36 cellular contexts compared by ENCODE assay signal in the genomic region with DNA sequence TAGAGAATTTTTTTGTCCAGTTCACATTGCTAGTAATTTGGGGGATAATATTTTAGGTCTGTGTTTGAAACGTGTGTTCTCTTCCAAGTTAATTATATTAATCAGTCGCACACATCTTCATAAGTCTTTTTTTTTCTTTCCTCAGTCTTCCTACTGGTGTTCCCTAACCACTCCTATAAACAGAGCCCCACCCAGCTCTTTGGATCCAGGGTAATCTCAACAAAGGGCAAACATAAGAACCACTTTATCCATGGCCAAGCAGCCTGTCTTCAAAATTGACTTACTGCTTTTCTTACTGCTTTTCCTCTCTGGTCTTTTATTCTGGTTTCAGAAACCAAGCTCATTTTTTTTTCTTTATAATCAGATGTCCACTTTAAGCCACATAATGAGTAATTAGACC.
"Had no signal": no experiment of that assay in that cellular context is flagged by ENCODE, and none has a peak within 500 bp of the region (broad histone marks: within the 10 kb centered on the region; RNA-seq: fewer than 3 reads in every experiment).

No MANE protein-coding gene starts in this region.

- H3K4me3 ChIP-seq: ascending aorta, cardiac muscle cell had no signal

- H3K36me3 ChIP-seq: ascending aorta, cardiac muscle cell, WERI-Rb-1 had no signal

- H3K9me3 Mint-ChIP-seq: activated CD4-positive, alpha-beta memory T cell treated with anti-CD3 and anti-CD28 coated beads, Interleukin-2, amount 10 ng/mL, durations not matched to agents 7 days and 5 days; activated naive CD8-positive, alpha-beta T cell treated with anti-CD3 and anti-CD28 coated beads, Interleukin-2, amount 10 ng/mL, durations not matched to agents 7 days and 5 days; activated T-cell treated with anti-CD3 and anti-CD28 coated beads, Interleukin-2, amount 50 U/mL, for 72 hours had no signal

- H3K9ac ChIP-seq: KMS-11 had no signal

- H3K27me3 ChIP-seq: ascending aorta, cardiac muscle cell had no signal

- H3K4me1 ChIP-seq: ascending aorta had no signal

- H3K4me3 Mint-ChIP-seq: activated CD4-positive, alpha-beta memory T cell treated with anti-CD3 and anti-CD28 coated beads, Interleukin-2, amount 10 ng/mL, durations not matched to agents 7 days and 5 days; activated CD8-positive, alpha-beta memory T cell treated with anti-CD3 and anti-CD28 coated beads, Interleukin-2, amount 10 ng/mL, durations not matched to agents 7 days and 5 days; activated naive CD8-positive, alpha-beta T cell treated with anti-CD3 and anti-CD28 coated beads, Interleukin-2, amount 10 ng/mL, durations not matched to agents 7 days and 5 days; activated T-cell treated with anti-CD3 and anti-CD28 coated beads, Interleukin-2, amount 50 U/mL, for 72 hours; activated T-helper 17 cell treated with anti-CD3 and anti-CD28 coated beads, Interleukin-2, amount 50 U/mL, for 72 hours had no signal

- H3K4me2 ChIP-seq: KMS-11 had no signal

- H3K27ac Mint-ChIP-seq: activated CD4-positive, alpha-beta memory T cell treated with anti-CD3 and anti-CD28 coated beads, Interleukin-2, amount 10 ng/mL, durations not matched to agents 7 days and 5 days; activated CD8-positive, alpha-beta memory T cell treated with anti-CD3 and anti-CD28 coated beads, Interleukin-2, amount 10 ng/mL, durations not matched to agents 7 days and 5 days; activated naive CD8-positive, alpha-beta T cell treated with anti-CD3 and anti-CD28 coated beads, Interleukin-2, amount 10 ng/mL, durations not matched to agents 7 days and 5 days; activated T-cell treated with anti-CD3 and anti-CD28 coated beads, Interleukin-2, amount 50 U/mL, for 72 hours had no signal

- H3K9me3 ChIP-seq: ascending aorta had no signal

- H3K27me3 Mint-ChIP-seq: activated CD8-positive, alpha-beta memory T cell treated with anti-CD3 and anti-CD28 coated beads, Interleukin-2, amount 10 ng/mL, durations not matched to agents 7 days and 5 days had no signal

- H3K4me1 Mint-ChIP-seq: activated naive CD8-positive, alpha-beta T cell treated with anti-CD3 and anti-CD28 coated beads, Interleukin-2, amount 10 ng/mL, durations not matched to agents 7 days and 5 days; activated T-helper 17 cell treated with anti-CD3 and anti-CD28 coated beads, Interleukin-2, amount 50 U/mL, for 72 hours had no signal

- H3K36me3 Mint-ChIP-seq: activated naive CD8-positive, alpha-beta T cell treated with anti-CD3 and anti-CD28 coated beads, Interleukin-2, amount 10 ng/mL, durations not matched to agents 7 days and 5 days had no signal

- H3K27ac ChIP-seq: ascending aorta, cardiac muscle cell, KMS-11, RWPE1, WERI-Rb-1 had no signal

- ATAC-seq: activated CD8-positive, alpha-beta memory T cell treated with anti-CD3 and anti-CD28 coated beads, Interleukin-2, amount 10 ng/mL, durations not matched to agents 7 days and 5 days; activated T-cell treated with anti-CD3 and anti-CD28 coated beads, Interleukin-2, amount 50 U/mL, for 72 hours; activated T-helper 17 cell treated with anti-CD3 and anti-CD28 coated beads, Interleukin-2, amount 50 U/mL, for 72 hours; PC-3; Right ventricle myocardium inferior; SK-N-SH treated with all-trans-retinoic acid at 6 μM for 48 hours had no signal

- DNase-seq: activated CD4-positive, alpha-beta memory T cell treated with anti-CD3 and anti-CD28 coated beads, Interleukin-2, amount 10 ng/mL, durations not matched to agents 7 days and 5 days; activated CD4-positive, alpha-beta T cell treated with anti-CD3 and anti-CD28 coated beads for 1 hour; activated CD4-positive, alpha-beta T cell treated with anti-CD3 and anti-CD28 coated beads for 48 hours; activated CD4-positive, CD25-positive, alpha-beta regulatory T cell; activated CD8-positive, alpha-beta memory T cell treated with anti-CD3 and anti-CD28 coated beads for 24 hours; activated CD8-positive, alpha-beta memory T cell treated with anti-CD3 and anti-CD28 coated beads, Interleukin-2, amount 10 ng/mL, durations not matched to agents 7 days and 5 days; activated CD8-positive, alpha-beta memory T cell treated with anti-CD3 and anti-CD28 coated beads, Interleukin-2, amount 50 U/mL, for 48 hours; activated effector memory CD4-positive, alpha-beta T cell treated with anti-CD3 and anti-CD28 coated beads, Interleukin-2, amount 50 U/mL, for 16 hours; activated naive CD4-positive, alpha-beta T cell; activated naive CD4-positive, alpha-beta T cell treated with anti-CD3 and anti-CD28 coated beads, Interleukin-2, amount 50 U/mL, for 16 hours; activated naive CD8-positive, alpha-beta T cell treated with anti-CD3 and anti-CD28 coated beads, Interleukin-2, amount 10 ng/mL, durations not matched to agents 7 days and 5 days; activated T-cell treated with anti-CD3 and anti-CD28 coated beads, Interleukin-2, amount 50 U/mL, for 72 hours; amygdala; NCI-H1092 treated with DMSO at 0.1 percent for 48 hours; NCI-H146; NCI-H187; NCI-H2029 treated with DMSO at 0.1 percent for 48 hours; NCI-H2107; NCI-H226; NCI-H446 treated with DMSO at 0.1 percent for 48 hours; NCI-H524; NCI-H69; NK-92 treated with Interleukin-12 subunit alpha and Interleukin-12 subunit beta, amount 100 ng/mL, for 24 hours; PC-3; SIG-M5; T-helper 1 cell; T-helper 2 cell; T1000; WERI-Rb-1 had no signal
